2 cellular contexts compared by ENCODE assay signal in the genomic region with DNA sequence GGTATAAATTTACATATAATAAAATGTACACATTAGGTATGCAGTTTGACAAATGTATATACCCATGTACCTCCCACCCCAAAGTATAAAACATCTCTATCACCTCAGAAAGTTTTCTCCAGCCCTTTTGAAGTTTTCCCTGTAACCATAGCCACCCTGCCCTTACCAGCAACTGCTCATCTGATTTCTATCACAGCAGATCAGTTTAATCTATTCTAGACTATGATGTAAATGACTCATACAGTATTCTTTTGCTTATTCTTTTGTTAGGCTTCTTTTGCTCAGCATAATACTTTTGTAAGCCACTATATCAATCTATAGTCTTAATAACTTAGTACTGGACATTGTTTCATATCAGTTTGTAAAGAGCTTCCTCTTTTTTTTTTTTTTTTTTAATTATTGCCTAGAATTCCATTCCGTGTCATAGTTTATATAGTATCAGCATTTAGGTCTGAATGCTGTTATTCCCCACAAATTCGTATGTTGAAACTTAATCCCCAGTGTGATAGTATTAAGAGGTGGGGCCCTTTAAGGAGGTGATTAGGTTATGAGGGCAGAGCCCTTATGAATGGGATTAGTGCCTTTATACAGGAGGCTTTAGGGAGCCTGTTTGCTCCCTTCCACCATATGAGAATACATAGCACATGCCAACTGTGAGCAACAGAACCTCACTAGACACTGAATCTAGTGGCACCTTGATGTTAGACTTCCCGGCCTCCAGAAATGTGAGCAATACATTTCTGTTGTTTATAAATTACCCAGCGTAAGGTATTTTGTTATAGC.
TF ChIP-seq lines count a peak whose summit lies in the region.

No MANE protein-coding gene starts in this region.

TF ChIP-seq in IMR-90, 13 proteins besides CTCF, POLR2A, EP300 and RAD21 (continued from another document):
- TF ChIP-seq MAFK (IDR thresholded peaks at IDR 0.05; ENCODE audit: low read depth, low read length) = no peak
- TF ChIP-seq, protein P1, sequence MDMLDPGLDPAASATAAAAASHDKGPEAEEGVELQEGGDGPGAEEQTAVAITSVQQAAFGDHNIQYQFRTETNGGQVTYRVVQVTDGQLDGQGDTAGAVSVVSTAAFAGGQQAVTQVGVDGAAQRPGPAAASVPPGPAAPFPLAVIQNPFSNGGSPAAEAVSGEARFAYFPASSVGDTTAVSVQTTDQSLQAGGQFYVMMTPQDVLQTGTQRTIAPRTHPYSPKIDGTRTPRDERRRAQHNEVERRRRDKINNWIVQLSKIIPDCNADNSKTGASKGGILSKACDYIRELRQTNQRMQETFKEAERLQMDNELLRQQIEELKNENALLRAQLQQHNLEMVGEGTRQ (IDR thresholded peaks at IDR 0.05; ENCODE audit: low read depth, low read length) = no peak
- no peak for TF ChIP-seq NFE2L2 (IDR thresholded peaks at IDR 0.05; ENCODE audit: low read depth, low read length)
- TF ChIP-seq MAZ (IDR thresholded peaks at IDR 0.05; ENCODE audit: borderline replicate concordance, low read depth, low read length) = no peak
- TF ChIP-seq BHLHE40 (IDR thresholded peaks at IDR 0.05; ENCODE audit: low read depth, low read length) = no peak
- TF ChIP-seq RFX5 (IDR thresholded peaks at IDR 0.05; ENCODE audit: low read depth, low read length) = no peak
- TF ChIP-seq FOS (IDR thresholded peaks at IDR 0.05; ENCODE audit: low read depth, low read length) = no peak
- TF ChIP-seq, protein P2, sequence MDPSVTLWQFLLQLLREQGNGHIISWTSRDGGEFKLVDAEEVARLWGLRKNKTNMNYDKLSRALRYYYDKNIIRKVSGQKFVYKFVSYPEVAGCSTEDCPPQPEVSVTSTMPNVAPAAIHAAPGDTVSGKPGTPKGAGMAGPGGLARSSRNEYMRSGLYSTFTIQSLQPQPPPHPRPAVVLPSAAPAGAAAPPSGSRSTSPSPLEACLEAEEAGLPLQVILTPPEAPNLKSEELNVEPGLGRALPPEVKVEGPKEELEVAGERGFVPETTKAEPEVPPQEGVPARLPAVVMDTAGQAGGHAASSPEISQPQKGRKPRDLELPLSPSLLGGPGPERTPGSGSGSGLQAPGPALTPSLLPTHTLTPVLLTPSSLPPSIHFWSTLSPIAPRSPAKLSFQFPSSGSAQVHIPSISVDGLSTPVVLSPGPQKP (IDR thresholded peaks at IDR 0.05; ENCODE audit: borderline replicate concordance, low read depth, low read length) = no peak
- no peak for TF ChIP-seq SMC3 (IDR thresholded peaks at IDR 0.05; ENCODE audit: low read depth, low read length)
- no peak for TF ChIP-seq CHD1 (IDR thresholded peaks at IDR 0.05; ENCODE audit: low read depth, low read length)
- TF ChIP-seq CEBPB (IDR thresholded peaks at IDR 0.05; ENCODE audit: low read depth, low read length) = no peak
- TF ChIP-seq RCOR1 (IDR thresholded peaks at IDR 0.05; ENCODE audit: insufficient replicate concordance, low read length) = no peak
TF ChIP-seq in IMR-90: peak in this region for 0.

TF ChIP-seq in SK-N-SH, 30 proteins besides CTCF, POLR2A, EP300 and RAD21:
- TF ChIP-seq, protein P3, sequence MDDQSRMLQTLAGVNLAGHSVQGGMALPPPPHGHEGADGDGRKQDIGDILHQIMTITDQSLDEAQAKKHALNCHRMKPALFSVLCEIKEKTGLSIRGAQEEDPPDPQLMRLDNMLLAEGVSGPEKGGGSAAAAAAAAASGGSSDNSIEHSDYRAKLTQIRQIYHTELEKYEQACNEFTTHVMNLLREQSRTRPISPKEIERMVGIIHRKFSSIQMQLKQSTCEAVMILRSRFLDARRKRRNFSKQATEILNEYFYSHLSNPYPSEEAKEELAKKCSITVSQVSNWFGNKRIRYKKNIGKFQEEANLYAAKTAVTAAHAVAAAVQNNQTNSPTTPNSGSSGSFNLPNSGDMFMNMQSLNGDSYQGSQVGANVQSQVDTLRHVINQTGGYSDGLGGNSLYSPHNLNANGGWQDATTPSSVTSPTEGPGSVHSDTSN (IDR thresholded peaks at IDR 0.05) = peak; percentile 17; the same call in 1 of the 2 replicates
- TF ChIP-seq MXI1 (IDR thresholded peaks at IDR 0.05; ENCODE audit: low read depth, low read length) = no peak
- TF ChIP-seq JUND (IDR thresholded peaks at IDR 0.05) = peak; percentile 40; the same call in 1 of the 2 replicates
- peak; percentile 59 for TF ChIP-seq TCF12 (IDR thresholded peaks at IDR 0.05)
- TF ChIP-seq, protein P4, sequence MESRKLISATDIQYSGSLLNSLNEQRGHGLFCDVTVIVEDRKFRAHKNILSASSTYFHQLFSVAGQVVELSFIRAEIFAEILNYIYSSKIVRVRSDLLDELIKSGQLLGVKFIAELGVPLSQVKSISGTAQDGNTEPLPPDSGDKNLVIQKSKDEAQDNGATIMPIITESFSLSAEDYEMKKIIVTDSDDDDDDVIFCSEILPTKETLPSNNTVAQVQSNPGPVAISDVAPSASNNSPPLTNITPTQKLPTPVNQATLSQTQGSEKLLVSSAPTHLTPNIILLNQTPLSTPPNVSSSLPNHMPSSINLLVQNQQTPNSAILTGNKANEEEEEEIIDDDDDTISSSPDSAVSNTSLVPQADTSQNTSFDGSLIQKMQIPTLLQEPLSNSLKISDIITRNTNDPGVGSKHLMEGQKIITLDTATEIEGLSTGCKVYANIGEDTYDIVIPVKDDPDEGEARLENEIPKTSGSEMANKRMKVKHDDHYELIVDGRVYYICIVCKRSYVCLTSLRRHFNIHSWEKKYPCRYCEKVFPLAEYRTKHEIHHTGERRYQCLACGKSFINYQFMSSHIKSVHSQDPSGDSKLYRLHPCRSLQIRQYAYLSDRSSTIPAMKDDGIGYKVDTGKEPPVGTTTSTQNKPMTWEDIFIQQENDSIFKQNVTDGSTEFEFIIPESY (IDR thresholded peaks at IDR 0.05; ENCODE audit: borderline replicate concordance, low read depth) = no peak
- no peak for TF ChIP-seq FOXM1 (IDR thresholded peaks at IDR 0.05; ENCODE audit: low read depth)
- peak; percentile 59; the same call in 1 of the 2 replicates for TF ChIP-seq FOSL2 (IDR thresholded peaks at IDR 0.05; ENCODE audit: borderline replicate concordance, low read depth)
